In the genomic region with DNA sequence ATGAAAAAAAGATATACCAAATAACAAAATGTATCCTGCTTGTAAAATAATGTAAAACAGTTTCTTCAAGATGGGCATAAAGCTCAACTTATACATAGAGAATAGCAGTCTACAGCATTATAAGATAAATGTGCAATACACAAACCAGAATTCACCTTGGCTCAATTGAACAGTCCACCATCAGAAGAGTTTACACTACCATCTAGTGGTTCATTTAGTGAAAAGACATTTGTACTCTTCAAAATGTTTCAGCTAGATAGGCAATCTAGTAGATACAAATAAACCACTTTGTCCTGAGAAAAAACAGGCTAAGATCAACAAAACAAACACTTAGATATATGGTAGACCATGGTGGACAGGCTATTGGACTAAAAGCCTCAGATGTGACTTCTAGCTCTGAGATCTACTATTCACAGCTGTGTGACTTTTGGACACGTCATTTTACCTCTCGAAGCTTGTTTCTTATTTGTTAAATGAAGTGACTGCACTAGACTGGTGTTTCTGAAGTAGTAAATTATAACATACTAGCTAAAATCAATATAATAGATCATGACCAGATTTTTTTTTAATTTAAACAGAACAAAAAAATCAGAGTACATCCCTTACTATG, we compare ENCODE assay signal across 8 cellular contexts. TPM values are rescaled to one million over a fixed set of nuclear protein-coding genes. Genes with fewer than 3 reads are reported as not detected.
A peak's percentile ranks its signal among the peaks of the same experiment; 100 is the strongest.
DNase-seq lines count a peak whose midpoint lies in the region; ATAC-seq, FAIRE-seq and TF ChIP-seq lines count a peak whose summit lies in the region.

No MANE protein-coding gene starts in this region.

- H3K4me2 ChIP-seq in astrocyte (ENCODE audit: low read length) = no peak overlapping the region

- TF ChIP-seq CTCF in astrocyte (IDR thresholded peaks at IDR 0.05; ENCODE audit: insufficient read depth, low read depth, low read length) (peak; percentile 46), tibial nerve (IDR thresholded peaks at IDR 0.05) (peak; percentile 18 to 71 (median 44))
- no peak for TF ChIP-seq CTCF in CD4-positive, alpha-beta T cell (IDR thresholded peaks at IDR 0.05)

- H3K4me1 Mint-ChIP-seq in astrocyte (ENCODE audit: low read depth, unreplicated experiment) = peaks cover 8% of the 10 kb centered on the region
- no peaks in the 10 kb centered on the region for H3K4me1 Mint-ChIP-seq in CD4-positive, alpha-beta T cell (ENCODE audit: low read depth)

- H3K4me3 ChIP-seq in astrocyte (ENCODE audit: insufficient read depth, low read depth, low read length) = no peak overlapping the region
- H3K4me3 ChIP-seq in tibial nerve = no peak overlapping the region

- H3K4me3 Mint-ChIP-seq in astrocyte (ENCODE audit: unreplicated experiment) = no peak overlapping the region
- no peak overlapping the region for H3K4me3 Mint-ChIP-seq in CD4-positive, alpha-beta T cell

- H2AFZ ChIP-seq in astrocyte (ENCODE audit: low read depth, low read length) = no peak overlapping the region

- POLR2A ChIA-PET in CD4-positive, alpha-beta T cell (lab: Charles Lee) = no interaction called here

- no peaks in the 10 kb centered on the region for H4K20me1 ChIP-seq in astrocyte (ENCODE audit: insufficient read depth, low read length)

- 82 to 83% methylated on average over 2 of the region's 2 CpGs for WGBS in tibial nerve, 2 donors

- TF ChIP-seq EP300 in tibial nerve (IDR thresholded peaks at IDR 0.05) = no peak

- CTCF ChIA-PET in CD4-positive, alpha-beta T cell (lab: Charles Lee) = interaction anchor here (1.2 kb wide), 1 partner anchor 252 kb away, joined by 8 read pairs; no protein-coding TSS in a partner anchor

- H3K27ac ChIP-seq in astrocyte (ENCODE audit: low read depth, low read length) (no peak overlapping the region), tibial nerve (no peak overlapping the region)
- H3K27ac ChIP-seq in CD4-positive, alpha-beta T cell (ENCODE audit: low read depth, low read length) = no peak overlapping the region

- no peaks in the 10 kb centered on the region for H3K36me3 ChIP-seq in astrocyte (ENCODE audit: insufficient read depth, low read length)
- H3K36me3 ChIP-seq in tibial nerve = no peaks in the 10 kb centered on the region

- H3K9me3 ChIP-seq in astrocyte (ENCODE audit: insufficient read depth, low read depth, low read length) (no peaks in the 10 kb centered on the region), tibial nerve (no peaks in the 10 kb centered on the region)
- H3K9me3 ChIP-seq in CD4-positive, alpha-beta T cell (ENCODE audit: control insufficient read depth, low read length) = no peaks in the 10 kb centered on the region

- DNase-seq in DMS 273 (lab: John Stamatoyannopoulos, UW; ENCODE audit: unreplicated experiment) = peak; percentile 66
- DNase-seq in DMS 273 treated with DMSO at 0.1 percent for 48 hours (lab: John Stamatoyannopoulos, UW) = no peak
- DNase-seq in NCI-H1105 (lab: John Stamatoyannopoulos, UW) = peak; percentile 20
- peak; percentile 27 for DNase-seq in astrocyte (ENCODE audit: low read depth)
- DNase-seq in iPS DF 4.7 (ENCODE audit: extremely low read depth, low spot score) = peak; percentile 3
- DNase-seq in tibial nerve (ENCODE audit: low spot score in 2 of 2) = no peak
- no peak for DNase-seq in CD4-positive, alpha-beta T cell

- no peaks in the 10 kb centered on the region for H3K27me3 ChIP-seq in astrocyte (ENCODE audit: insufficient read depth, low read length)
- H3K27me3 ChIP-seq in tibial nerve = no peaks in the 10 kb centered on the region
- H3K27me3 ChIP-seq in CD4-positive, alpha-beta T cell (ENCODE audit: control insufficient read depth, insufficient read depth, low read length) = peaks cover 20% of the 10 kb centered on the region

- no peaks in the 10 kb centered on the region for H3K9me3 Mint-ChIP-seq in astrocyte (ENCODE audit: unreplicated experiment)
- no peaks in the 10 kb centered on the region for H3K9me3 Mint-ChIP-seq in CD4-positive, alpha-beta T cell

- H3K27me3 Mint-ChIP-seq in astrocyte (ENCODE audit: low read depth, unreplicated experiment) = no peaks in the 10 kb centered on the region
- peaks cover 16% of the 10 kb centered on the region for H3K27me3 Mint-ChIP-seq in CD4-positive, alpha-beta T cell

- H3K79me2 ChIP-seq in astrocyte (ENCODE audit: insufficient read depth, low read length) = no peaks in the 10 kb centered on the region

- H3K36me3 Mint-ChIP-seq in astrocyte (ENCODE audit: low read depth, unreplicated experiment) = no peaks in the 10 kb centered on the region
- H3K36me3 Mint-ChIP-seq in CD4-positive, alpha-beta T cell (ENCODE audit: low read depth) = no peaks in the 10 kb centered on the region

- no peak for ATAC-seq in HG03175 (IDR thresholded peaks at IDR 0.05; ENCODE audit: unreplicated experiment)
- ATAC-seq in CD4-positive, alpha-beta T cell (ENCODE audit: poor library complexity) = no peak

- no peak overlapping the region for H3K9ac ChIP-seq in astrocyte (ENCODE audit: low read length)

- H3K4me1 ChIP-seq in astrocyte (ENCODE audit: insufficient read depth, low read length) = no peaks in the 10 kb centered on the region
- no peaks in the 10 kb centered on the region for H3K4me1 ChIP-seq in tibial nerve

- intact Hi-C loops in CD4-positive, alpha-beta T cell (cut with DNase I, micrococcal nuclease) = loop anchor here (1.0 to 5.0 kb wide), 3 partner anchors 251 to 419 kb away; no protein-coding TSS in a partner anchor

- H3K27ac Mint-ChIP-seq in astrocyte (ENCODE audit: unreplicated experiment) = no peak overlapping the region
- no peak overlapping the region for H3K27ac Mint-ChIP-seq in CD4-positive, alpha-beta T cell

- no peak for TF ChIP-seq POLR2A in tibial nerve (IDR thresholded peaks at IDR 0.05)

- FAIRE-seq in astrocyte (lab: Jason Lieb, UNC) = peak; percentile 41

RNA-seq across cellular contexts. Expression of a gene that starts 22.1 kb away (rescaled TPM):
- total RNA-seq in astrocyte (not detected in 2 replicates), tibial nerve (not detected)
- total RNA-seq in CD4-positive, alpha-beta T cell = not detected

Comparison
In these comparisons a context has a peak if more than half of its experiments do, and no peak if none do; other contexts are left out.
1. DNase-seq: peak in DMS 273 (single experiment), NCI-H1105 (single experiment), astrocyte (single experiment) and iPS DF 4.7 (single experiment); none in DMS 273 treated with DMSO at 0.1 percent for 48 hours (single experiment), tibial nerve (0 of 2) and CD4-positive, alpha-beta T cell (0 of 10).